Comparison of ENCODE assay signal across 9 cellular contexts in genomic region chr11:128195057-128195751, GRCh38.
DNase-seq lines count a peak whose midpoint lies in the region; ATAC-seq and TF ChIP-seq lines count a peak whose summit lies in the region.
"Had no signal": no experiment of that assay in that cellular context is flagged by ENCODE, and none has a peak within 500 bp of the region (broad histone marks: within the 10 kb centered on the region; RNA-seq: fewer than 3 reads in every experiment).

No MANE protein-coding gene starts in this region.

- peak overlapping the region; percentile 60 for H3K4me3 Mint-ChIP-seq in activated naive CD8-positive, alpha-beta T cell
- peak overlapping the region in 9 of 10 donors; percentile 1 to 67 (median 49) for H3K4me3 Mint-ChIP-seq in naive thymus-derived CD4-positive, alpha-beta T cell

- DNase-seq in naive thymus-derived CD4-positive, alpha-beta T cell: peak in 7 of 9 donors; percentile 63 to 85 (median 76)
- DNase-seq in ecto neural progenitor cell (ENCODE audit: low spot score): no peak
- DNase-seq in tibial nerve (ENCODE audit: low spot score in 2 of 2): no peak
- DNase-seq in NCI-H446 (lab: John Stamatoyannopoulos, UW): no peak

- no peaks in the 10 kb centered on the region for H3K79me2 ChIP-seq in DOHH2 (ENCODE audit: control insufficient read depth, low read length)
- no peaks in the 10 kb centered on the region for H3K79me2 ChIP-seq in OCI-LY3 (ENCODE audit: low read length)

- intact Hi-C loops in naive thymus-derived CD4-positive, alpha-beta T cell (cut with micrococcal nuclease): loop anchor here (1.0 to 10.0 kb wide), 10 partner anchors 94 to 636 kb away; no protein-coding TSS in a partner anchor

- peaks cover 34% of the 10 kb centered on the region for H3K4me1 Mint-ChIP-seq in activated naive CD8-positive, alpha-beta T cell (ENCODE audit: low read depth)
- peaks cover 31 to 45% (median 41%) of the 10 kb centered on the region in 7 donors for H3K4me1 Mint-ChIP-seq in naive thymus-derived CD4-positive, alpha-beta T cell

- no peak overlapping the region for H3K9ac ChIP-seq in OCI-LY3 (ENCODE audit: low read length)
- H3K9ac ChIP-seq: KMS-11 had no signal

- H3K4me3 ChIP-seq in DOHH2 (ENCODE audit: low read length): no peak overlapping the region
- peak overlapping the region; percentile 21; the same call in 1 of the 2 replicates for H3K4me3 ChIP-seq in OCI-LY3 (ENCODE audit: low read length)
- H3K4me3 ChIP-seq in naive thymus-derived CD4-positive, alpha-beta T cell (ENCODE audit: low read length): no peak overlapping the region
- no peak overlapping the region for H3K4me3 ChIP-seq in tibial nerve

- H3F3A ChIP-seq in DOHH2 (ENCODE audit: control insufficient read depth, insufficient read depth): no peaks in the 10 kb centered on the region

- no peak for TF ChIP-seq POLR2A in tibial nerve (IDR thresholded peaks at IDR 0.05)

- H3K27me3 Mint-ChIP-seq in activated naive CD8-positive, alpha-beta T cell: no peaks in the 10 kb centered on the region
- H3K27me3 Mint-ChIP-seq in naive thymus-derived CD4-positive, alpha-beta T cell: peaks cover 0 to 2% (median 0%) of the 10 kb centered on the region in 5 donors

- no peaks in the 10 kb centered on the region for H3K9me3 ChIP-seq in DOHH2 (ENCODE audit: control insufficient read depth, insufficient read depth, low read length)
- H3K9me3 ChIP-seq in OCI-LY3 (ENCODE audit: insufficient read depth, low read length): no peaks in the 10 kb centered on the region
- no peaks in the 10 kb centered on the region for H3K9me3 ChIP-seq in naive thymus-derived CD4-positive, alpha-beta T cell (ENCODE audit: control insufficient read depth in 2 of 3, low read length in 3 of 3)
- H3K9me3 ChIP-seq in tibial nerve: no peaks in the 10 kb centered on the region

- no peaks in the 10 kb centered on the region for H3K36me3 Mint-ChIP-seq in activated naive CD8-positive, alpha-beta T cell
- H3K36me3 Mint-ChIP-seq in naive thymus-derived CD4-positive, alpha-beta T cell: peaks cover 0 to 2% (median 0%) of the 10 kb centered on the region in 5 donors

- no peak for TF ChIP-seq EP300 in tibial nerve (IDR thresholded peaks at IDR 0.05)

- POLR2A ChIA-PET in naive thymus-derived CD4-positive, alpha-beta T cell (lab: Charles Lee): interaction anchor here (0.7 to 1.6 kb wide), 3 partner anchors 184 to 325 kb away, joined by 4 to 7 read pairs (median 7); no protein-coding TSS in a partner anchor

- peak overlapping the region; percentile 50 for H3K27ac Mint-ChIP-seq in activated naive CD8-positive, alpha-beta T cell
- peak overlapping the region in 8 of 9 donors; percentile 72 to 87 (median 81) for H3K27ac Mint-ChIP-seq in naive thymus-derived CD4-positive, alpha-beta T cell

- ATAC-seq in naive thymus-derived CD4-positive, alpha-beta T cell: peak; percentile 86
- ATAC-seq in HG03378 (IDR thresholded peaks at IDR 0.05; ENCODE audit: unreplicated experiment): no peak

- WGBS in tibial nerve, 2 donors: 60 to 61% methylated on average over 6 of the region's 6 CpGs

- H3K4me2 ChIP-seq in DOHH2 (ENCODE audit: low read length) (peak overlapping the region; percentile 7; the same call in 1 of the 2 replicates), OCI-LY3 (ENCODE audit: low read length) (peak overlapping the region; percentile 36)
- H3K4me2 ChIP-seq: KMS-11 had no signal

- H4K20me1 ChIP-seq in DOHH2 (ENCODE audit: control insufficient read depth, insufficient read depth, low read depth, low read length): no peaks in the 10 kb centered on the region
- no peaks in the 10 kb centered on the region for H4K20me1 ChIP-seq in OCI-LY3 (ENCODE audit: insufficient read depth, low read length)

- H3K27ac ChIP-seq in DOHH2 (ENCODE audit: low read depth, low read length): no peak overlapping the region
- no peak overlapping the region for H3K27ac ChIP-seq in OCI-LY3 (ENCODE audit: low read length)
- H3K27ac ChIP-seq in naive thymus-derived CD4-positive, alpha-beta T cell (ENCODE audit: low read depth, low read length): peak overlapping the region; percentile 17
- no peak overlapping the region for H3K27ac ChIP-seq in tibial nerve
- H3K27ac ChIP-seq: KMS-11 had no signal

- H3K36me3 ChIP-seq in DOHH2 (ENCODE audit: control insufficient read depth, low read length) (no peaks in the 10 kb centered on the region), OCI-LY3 (replicated peaks; ENCODE audit: low read depth, low read length) (no peaks in the 10 kb centered on the region), tibial nerve (no peaks in the 10 kb centered on the region)
- no peaks in the 10 kb centered on the region for H3K36me3 ChIP-seq in naive thymus-derived CD4-positive, alpha-beta T cell (ENCODE audit: control insufficient read depth in 2 of 3, insufficient read depth in 3 of 3, low read length in 3 of 3)

- H3K9me3 Mint-ChIP-seq in activated naive CD8-positive, alpha-beta T cell (ENCODE audit: low read depth): no peaks in the 10 kb centered on the region
- no peaks in the 10 kb centered on the region for H3K9me3 Mint-ChIP-seq in naive thymus-derived CD4-positive, alpha-beta T cell

- CTCF ChIA-PET in naive thymus-derived CD4-positive, alpha-beta T cell (lab: Charles Lee): interaction anchor here (0.6 to 3.4 kb wide), 4 partner anchors 328 to 636 kb away, joined by 3 to 20 read pairs (median 6); no protein-coding TSS in a partner anchor

- H3K9me2 ChIP-seq in DOHH2 (replicated peaks; ENCODE audit: control insufficient read depth, low read length): no peaks in the 10 kb centered on the region

- no peak overlapping the region for H2AFZ ChIP-seq in OCI-LY3 (ENCODE audit: low read depth, low read length)

- H3K27me3 ChIP-seq in DOHH2 (ENCODE audit: control insufficient read depth, low read length): no peaks in the 10 kb centered on the region
- peaks cover 9% of the 10 kb centered on the region for H3K27me3 ChIP-seq in OCI-LY3 (ENCODE audit: low read depth, low read length)
- no peaks in the 10 kb centered on the region for H3K27me3 ChIP-seq in naive thymus-derived CD4-positive, alpha-beta T cell (ENCODE audit: control insufficient read depth in 2 of 2, insufficient read depth in 2 of 2, low read length in 2 of 2)
- no peaks in the 10 kb centered on the region for H3K27me3 ChIP-seq in tibial nerve

- H3K4me1 ChIP-seq in DOHH2 (ENCODE audit: control insufficient read depth, low read length): peaks cover 11% of the 10 kb centered on the region
- H3K4me1 ChIP-seq in OCI-LY3 (ENCODE audit: low read length): peaks cover 6% of the 10 kb centered on the region
- peaks cover 31 to 33% of the 10 kb centered on the region in 2 donors for H3K4me1 ChIP-seq in naive thymus-derived CD4-positive, alpha-beta T cell (ENCODE audit: control insufficient read depth in 2 of 2, insufficient read depth in 2 of 2, low read length in 2 of 2)
- no peaks in the 10 kb centered on the region for H3K4me1 ChIP-seq in tibial nerve

- peak; percentile 25 for TF ChIP-seq CTCF in DOHH2 (IDR thresholded peaks at IDR 0.05; ENCODE audit: low read depth, low read length, poor library complexity, severe bottlenecking)
- TF ChIP-seq CTCF in OCI-LY3 (IDR thresholded peaks at IDR 0.05; ENCODE audit: low read depth, low read length): peak; percentile 30
- TF ChIP-seq CTCF in tibial nerve (IDR thresholded peaks at IDR 0.05): no peak

Comparison
In these comparisons a context has a peak if more than half of its experiments do, and no peak if none do; other contexts are left out.
1. CTCF ChIP-seq: peak in DOHH2 (single experiment) and OCI-LY3 (single experiment); none in tibial nerve (0 of 5).
2. DNase-seq: peak in naive thymus-derived CD4-positive, alpha-beta T cell (7 of 9); none in ecto neural progenitor cell (single experiment), tibial nerve (0 of 2) and NCI-H446 (0 of 2).